ENCODE assay signal across 8 cellular contexts in genomic region chr6:2839982-2840793, GRCh38. TPM values are rescaled to one million over a fixed set of nuclear protein-coding genes. Genes with fewer than 3 reads are reported as not detected.
DNase-seq lines count a peak whose midpoint lies in the region; ATAC-seq and TF ChIP-seq lines count a peak whose summit lies in the region.

No MANE protein-coding gene starts in this region.

- DNase-seq in HL-60 (ENCODE audit: low read depth in 1 of 2, low spot score in 1 of 2) (no peak), hepatocyte (ENCODE audit: low spot score) (no peak), spleen (no peak), KBM-7 (no peak), mucosa of gallbladder (ENCODE audit: low spot score) (no peak), DMS153 (lab: John Stamatoyannopoulos, UW) (no peak)
- no peak for DNase-seq in activated naive CD4-positive, alpha-beta T cell treated with anti-CD3 and anti-CD28 coated beads, Interleukin-2, amount 50 U/mL, for 72 hours (ENCODE audit: low spot score in 2 of 2)
- DNase-seq in stimulated activated CD4-positive, alpha-beta T cell treated with anti-CD3 and anti-CD28 coated beads, Interleukin-15, amount 100 ng/mL, for 24 hours = no peak

- 49% methylated on average over 12 of the region's 12 CpGs for WGBS in hepatocyte (ENCODE audit: low lambda C conversion rate, missing lambda C conversion rate)
- 43 to 62% (median 55%) methylated on average over 11 to 12 of the region's 12 CpGs for WGBS in spleen, 5 donors

- no peaks in the 10 kb centered on the region for H3K36me3 ChIP-seq in hepatocyte (replicated peaks; ENCODE audit: insufficient read depth, low read depth)
- peaks cover 9 to 55% (median 36%) of the 10 kb centered on the region in 6 donors for H3K36me3 ChIP-seq in spleen

- H3K4me1 ChIP-seq in hepatocyte (ENCODE audit: insufficient read depth) (peaks cover 32% of the 10 kb centered on the region), spleen (peaks cover 22 to 92% (median 66%) of the 10 kb centered on the region in 6 donors)

- H3K4me3 ChIP-seq in HL-60 (replicated peaks; ENCODE audit: insufficient read depth, low read length) (peak overlapping the region; percentile 67), hepatocyte (no peak overlapping the region), spleen (peak overlapping the region; percentile 18 to 84 (median 55))

- in situ Hi-C loops in KBM-7 (cut with MboI; ENCODE audit: low pct_unique_long_range_greater_than_20kb, low sequenced_read_pairs) = loop anchor here (10.0 kb wide), 1 partner anchor 95 kb away; no protein-coding TSS in a partner anchor

- H3K79me2 ChIP-seq in hepatocyte = peaks cover 12% of the 10 kb centered on the region

- intact Hi-C loops in spleen (cut with DNase I; ENCODE audit: low total_unique reads) = loop anchor here (10.0 kb wide), 1 partner anchor 45 kb away; no protein-coding TSS in a partner anchor

- H3K9me3 ChIP-seq in hepatocyte (ENCODE audit: low read depth) = no peaks in the 10 kb centered on the region
- no peaks in the 10 kb centered on the region for H3K9me3 ChIP-seq in spleen

- H3K27ac ChIP-seq in HL-60 (replicated peaks) (peak overlapping the region; percentile 90), hepatocyte (peak overlapping the region; percentile 95), spleen (peak overlapping the region; percentile 94 to 99 (median 97))

- H3K27ac Mint-ChIP-seq in activated naive CD4-positive, alpha-beta T cell treated with anti-CD3 and anti-CD28 coated beads, Interleukin-2, amount 50 U/mL, for 72 hours = peak overlapping the region; percentile 63 to 89

- H3K9me2 ChIP-seq in hepatocyte (replicated peaks; ENCODE audit: insufficient read depth) = no peaks in the 10 kb centered on the region

- TF ChIP-seq CTCF in HL-60 (IDR thresholded peaks at IDR 0.05; ENCODE audit: insufficient read depth, low read length) (no peak), hepatocyte (IDR thresholded peaks at IDR 0.05; ENCODE audit: poor library complexity) (no peak), spleen (IDR thresholded peaks at IDR 0.05 in 8 of 11, conservative IDR thresholded peaks at IDR 0.05 in 3 of 11) (no peak)

- no peaks in the 10 kb centered on the region for H3K9me3 Mint-ChIP-seq in activated naive CD4-positive, alpha-beta T cell treated with anti-CD3 and anti-CD28 coated beads, Interleukin-2, amount 50 U/mL, for 72 hours

- no peaks in the 10 kb centered on the region for H4K20me1 ChIP-seq in hepatocyte (ENCODE audit: insufficient read depth, poor library complexity, severe bottlenecking)

- no peak overlapping the region for H2AFZ ChIP-seq in hepatocyte

- no peak for TF ChIP-seq POLR2A in spleen (IDR thresholded peaks at IDR 0.05)

- H3K27me3 ChIP-seq in HL-60 (ENCODE audit: insufficient read depth, poor library complexity, severe bottlenecking) (no peaks in the 10 kb centered on the region), hepatocyte (no peaks in the 10 kb centered on the region), spleen (replicated peaks in 1 of 7) (no peaks in the 10 kb centered on the region)

- H3K36me3 Mint-ChIP-seq in activated naive CD4-positive, alpha-beta T cell treated with anti-CD3 and anti-CD28 coated beads, Interleukin-2, amount 50 U/mL, for 72 hours = peaks cover 15 to 56% of the 10 kb centered on the region in 2 donors

- no peak for ATAC-seq in activated naive CD4-positive, alpha-beta T cell treated with anti-CD3 and anti-CD28 coated beads, Interleukin-2, amount 50 U/mL, for 72 hours

- H3K4me2 ChIP-seq in hepatocyte = peak overlapping the region; percentile 85

RNA-seq across cellular contexts. Expression of gene SERPINB1, which starts 1.5 kb away (rescaled TPM):
- 100 to 1,000 TPM; 121 to 169 TPM for total RNA-seq in activated naive CD4-positive, alpha-beta T cell treated with anti-CD3 and anti-CD28 coated beads, Interleukin-2, amount 50 U/mL, for 72 hours
- total RNA-seq in hepatocyte = 48.6 and 57.0 TPM in 2 replicates
- 45.9 and 56.5 TPM in 2 replicates for polyA plus RNA-seq in hepatocyte
- total RNA-seq in spleen = 100 to 1,000 TPM in 5 of 7 donors, 10 to 100 TPM in 2; 71.2 to 194 (median 106) TPM
- 10 to 100 TPM; 54.9 to 64.6 (median 55.0) TPM for polyA plus RNA-seq in spleen
- 62.0 TPM for total RNA-seq in mucosa of gallbladder
